ENCODE assay signal across 8 cellular contexts in the genomic region with DNA sequence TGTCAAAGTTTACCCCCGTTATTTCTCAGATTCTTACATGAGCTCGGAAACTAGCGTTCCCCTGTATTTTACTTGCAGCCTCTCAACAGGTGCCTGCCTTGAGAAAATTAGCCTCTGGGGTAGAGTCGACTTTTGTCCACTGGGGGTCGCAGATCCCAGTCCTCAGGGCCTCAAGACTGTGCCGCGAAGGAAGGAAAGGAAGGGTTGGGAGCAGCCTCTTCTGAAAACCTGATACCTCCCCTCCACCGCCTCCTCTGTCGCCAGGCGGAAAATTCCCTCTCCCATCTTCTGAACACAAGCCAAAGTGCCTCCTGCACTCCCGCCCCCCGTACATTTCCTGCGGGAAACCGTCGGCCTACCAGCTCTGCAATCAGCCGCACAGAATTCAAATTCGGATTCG. TPM values are rescaled to one million over a fixed set of nuclear protein-coding genes. Genes with fewer than 3 reads are reported as not detected.
A peak's percentile ranks its signal among the peaks of the same experiment; 100 is the strongest.
DNase-seq lines count a peak whose midpoint lies in the region; ATAC-seq and TF ChIP-seq lines count a peak whose summit lies in the region.

No MANE protein-coding gene starts in this region.

- no peaks in the 10 kb centered on the region for H3K9me3 ChIP-seq in skeletal muscle tissue (ENCODE audit: control insufficient read depth in 3 of 3, low read length in 3 of 3)
- no peaks in the 10 kb centered on the region for H3K9me3 ChIP-seq in PC-9 (ENCODE audit: insufficient read depth, low read depth)

- H4K20me1 ChIP-seq in PC-9 (ENCODE audit: insufficient read depth): no peaks in the 10 kb centered on the region

- no peak overlapping the region for H3K27ac ChIP-seq in skeletal muscle tissue (ENCODE audit: low read depth, low read length)
- no peak overlapping the region for H3K27ac ChIP-seq in PC-9

- H2AFZ ChIP-seq in PC-9: no peak overlapping the region

- H3K4me1 Mint-ChIP-seq in MCF 10A (ENCODE audit: insufficient read depth, unreplicated experiment): peaks cover 5% of the 10 kb centered on the region

- no peak overlapping the region for H3K9ac ChIP-seq in skeletal muscle tissue (ENCODE audit: low read depth in 1 of 3, low read length in 3 of 3)

- H3K27me3 ChIP-seq in skeletal muscle tissue (ENCODE audit: control insufficient read depth in 3 of 3, insufficient read depth in 3 of 3, low read length in 3 of 3) (peaks cover 0 to 26% (median 0%) of the 10 kb centered on the region in 3 donors), PC-9 (ENCODE audit: insufficient read depth, low read depth) (peaks cover 21% of the 10 kb centered on the region)

- H3K27ac Mint-ChIP-seq in MCF 10A (ENCODE audit: low read depth, unreplicated experiment): no peak overlapping the region

- POLR2A ChIA-PET in MCF 10A (lab: Yijun Ruan, JAX) (interaction anchor here (0.9 to 2.2 kb wide), 5 partner anchors 10 to 239 kb away, joined by 5 to 15 read pairs (median 6); a partner anchor contains a TSS), PC-9 (lab: Charles Lee; ENCODE audit: unreplicated experiment) (no interaction called here)

- peaks cover 0 to 2% (median 0%) of the 10 kb centered on the region in 3 donors for H3K4me1 ChIP-seq in skeletal muscle tissue (ENCODE audit: control insufficient read depth in 3 of 3, insufficient read depth in 3 of 3, low read length in 3 of 3)
- H3K4me1 ChIP-seq in PC-9 (replicated peaks; ENCODE audit: insufficient read depth): no peaks in the 10 kb centered on the region

- intact Hi-C loops in MCF 10A (cut with micrococcal nuclease) (loop anchor here (2.0 kb wide), 1 partner anchor 23 kb away; no protein-coding TSS in a partner anchor), PC-9 (cut with micrococcal nuclease; ENCODE audit: unreplicated experiment) (no loop called here)

- no peaks in the 10 kb centered on the region for H3K9me2 ChIP-seq in PC-9 (ENCODE audit: insufficient read depth)

- peak; percentile 44 for DNase-seq in DMS114 treated with DMSO at 0.1 percent for 48 hours (lab: John Stamatoyannopoulos, UW; ENCODE audit: unreplicated experiment)
- DNase-seq in NCI-H1105 treated with DMSO at 0.1 percent for 48 hours (lab: John Stamatoyannopoulos, UW): peak; percentile 76
- DNase-seq in T-helper 1 cell: peak in 3 of 5 donors; percentile 14 to 55 (median 27)
- DNase-seq in MCF 10A (ENCODE audit: unreplicated experiment): peak; percentile 64
- peak; percentile 69 for DNase-seq in iPS-NIHi11 (ENCODE audit: low spot score)
- no peak for DNase-seq in PC-9

- H3K4me3 ChIP-seq in skeletal muscle tissue (ENCODE audit: low read length in 3 of 3): peak overlapping the region; percentile 52 to 59 (median 54)
- no peak overlapping the region for H3K4me3 ChIP-seq in PC-9

- H3K79me2 ChIP-seq in PC-9 (ENCODE audit: low read depth): no peaks in the 10 kb centered on the region

- H3F3A ChIP-seq in PC-9 (ENCODE audit: insufficient read depth, low read depth): no peaks in the 10 kb centered on the region

- peak; percentile 20 for TF ChIP-seq CTCF in MCF 10A (IDR thresholded peaks at IDR 0.05; ENCODE audit: unreplicated experiment)
- TF ChIP-seq CTCF in PC-9 (conservative IDR thresholded peaks at IDR 0.05): no peak; the same call in 1 of the 2 replicates

- no peaks in the 10 kb centered on the region for H3K36me3 Mint-ChIP-seq in MCF 10A (ENCODE audit: insufficient read depth, unreplicated experiment)

- H3K27me3 Mint-ChIP-seq in MCF 10A (ENCODE audit: insufficient read depth, unreplicated experiment): peaks cover 25% of the 10 kb centered on the region

- H3K36me3 ChIP-seq in skeletal muscle tissue (ENCODE audit: control insufficient read depth in 3 of 3, insufficient read depth in 3 of 3, low read length in 3 of 3): no peaks in the 10 kb centered on the region
- H3K36me3 ChIP-seq in PC-9 (ENCODE audit: low read depth): no peaks in the 10 kb centered on the region

- peak; percentile 37 for ATAC-seq in GM21737 (IDR thresholded peaks at IDR 0.05; ENCODE audit: unreplicated experiment)

- no TSS peak for BruUV-seq in MCF 10A (replicated peaks; lab: Mats Ljungman, UMichigan)
- no TSS peak for BruUV-seq in PC-9 (replicated peaks; lab: Mats Ljungman, UMichigan)

- H3K9me3 Mint-ChIP-seq in MCF 10A (ENCODE audit: unreplicated experiment): no peaks in the 10 kb centered on the region

- CTCF ChIA-PET in MCF 10A (lab: Yijun Ruan, JAX) (interaction anchor here (1.3 to 1.8 kb wide), 2 partner anchors 10 to 73 kb away, joined by 4 to 7 read pairs; no protein-coding TSS in a partner anchor), PC-9 (lab: Charles Lee) (interaction anchor here (0.7 kb wide), 1 partner anchor 427 kb away, joined by 3 read pairs; no protein-coding TSS in a partner anchor)

- H3K4me3 Mint-ChIP-seq in MCF 10A (ENCODE audit: unreplicated experiment): peak overlapping the region; percentile 80

- H3K4me2 ChIP-seq in PC-9: no peak overlapping the region

RNA-seq across cellular contexts. Expression of a gene that starts 44.4 kb away (rescaled TPM):
- total RNA-seq in MCF 10A (2022): 2.1 and 3.0 TPM in 2 replicates
- 5.2 TPM for total RNA-seq in skeletal muscle tissue
- total RNA-seq in PC-9 (2021): not detected in 2 replicates

Comparison
In these comparisons a context has a peak if more than half of its experiments do, and no peak if none do; other contexts are left out.
1. DNase-seq: peak in DMS114 treated with DMSO at 0.1 percent for 48 hours (single experiment), NCI-H1105 treated with DMSO at 0.1 percent for 48 hours (single experiment), T-helper 1 cell (3 of 5), MCF 10A (single experiment) and iPS-NIHi11 (single experiment); none in PC-9 (0 of 2).